Comparison of ENCODE assay signal across 19 cellular contexts in the genomic region with DNA sequence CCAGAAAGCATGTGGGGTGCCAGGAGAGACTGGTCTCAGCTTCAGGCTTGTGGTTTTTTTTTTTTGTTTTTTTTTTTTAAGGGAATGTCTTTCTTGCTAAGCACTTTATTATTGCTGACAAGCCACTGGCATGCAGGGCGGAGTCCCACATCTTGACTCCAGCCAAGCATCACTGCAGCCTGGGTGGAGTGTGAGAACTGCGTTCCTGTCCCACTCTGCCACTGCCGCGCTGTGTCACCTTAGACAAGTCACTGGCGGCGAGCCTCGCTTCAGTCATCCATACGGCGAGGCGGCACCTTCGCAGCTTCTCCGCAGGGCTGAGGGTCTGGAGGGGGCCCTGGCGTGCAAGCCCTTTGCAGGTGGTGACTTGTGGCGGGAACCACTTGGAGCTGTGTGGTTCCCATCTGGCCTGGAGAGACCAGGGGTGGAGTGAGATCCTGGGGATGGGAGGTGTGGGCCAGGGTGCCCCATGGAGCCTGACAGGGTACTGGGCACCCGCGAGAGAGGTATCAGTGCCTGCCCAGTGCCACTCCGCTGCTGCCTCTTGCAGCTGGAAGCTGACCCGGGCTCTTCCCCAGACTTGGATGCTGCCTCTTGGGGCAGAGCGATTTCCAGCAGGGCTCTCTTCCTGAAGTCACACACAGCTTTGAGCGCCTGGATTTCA.
DNase-seq lines count a peak whose midpoint lies in the region; TF ChIP-seq lines count a peak whose summit lies in the region.
"Had no signal": no experiment of that assay in that cellular context is flagged by ENCODE, and none has a peak within 500 bp of the region (broad histone marks: within the 10 kb centered on the region; RNA-seq: fewer than 3 reads in every experiment).

No MANE protein-coding gene starts in this region.

- H3K36me3 Mint-ChIP-seq in MCF 10A (ENCODE audit: insufficient read depth, unreplicated experiment), result no peaks in the 10 kb centered on the region
- H3K36me3 Mint-ChIP-seq: naive B cell had no signal

- peak overlapping the region; percentile 40 for H3K9ac ChIP-seq in adipocyte (ENCODE audit: low read length)

- TF ChIP-seq CTCF in MCF 10A (IDR thresholded peaks at IDR 0.05; ENCODE audit: unreplicated experiment) (no peak), breast epithelium (IDR thresholded peaks at IDR 0.05) (no peak), fibroblast of the aortic adventitia (IDR thresholded peaks at IDR 0.05; ENCODE audit: insufficient read depth, low read length) (no peak), thyroid gland (IDR thresholded peaks at IDR 0.05) (no peak)

- H3K36me3 ChIP-seq in breast epithelium (no peaks in the 10 kb centered on the region), adipocyte (ENCODE audit: control insufficient read depth, insufficient read depth, low read length, severe bottlenecking) (no peaks in the 10 kb centered on the region), thyroid gland (no peaks in the 10 kb centered on the region)
- H3K36me3 ChIP-seq: HAP-1, heart right ventricle, left lung had no signal

- CTCF ChIA-PET in MCF 10A (lab: Yijun Ruan, JAX), result interaction anchor here (0.5 to 1.2 kb wide), 3 partner anchors 9 to 97 kb away, joined by 3 to 4 read pairs (median 3); no protein-coding TSS in a partner anchor

- no peaks in the 10 kb centered on the region for H3K27me3 ChIP-seq in breast epithelium
- no peaks in the 10 kb centered on the region for H3K27me3 ChIP-seq in adipocyte (replicated peaks; ENCODE audit: control insufficient read depth, insufficient read depth, low read length)
- no peaks in the 10 kb centered on the region for H3K27me3 ChIP-seq in thyroid gland
- H3K27me3 ChIP-seq: heart right ventricle had no signal

- WGBS in thyroid gland, 2 donors, result 71 to 81% methylated on average over 16 of the region's 20 CpGs

- H3K4me1 ChIP-seq in breast epithelium (peaks cover 8 to 9% of the 10 kb centered on the region in 2 donors), adipocyte (ENCODE audit: control insufficient read depth, insufficient read depth, low read length) (peaks cover 44% of the 10 kb centered on the region), thyroid gland (peaks cover 46 to 67% of the 10 kb centered on the region in 2 donors)

- H3K9me3 Mint-ChIP-seq in MCF 10A (ENCODE audit: unreplicated experiment), result no peaks in the 10 kb centered on the region

- H3K4me3 ChIP-seq in breast epithelium, result no peak overlapping the region
- H3K4me3 ChIP-seq in adipocyte (ENCODE audit: low read length), result no peak overlapping the region
- H3K4me3 ChIP-seq in fibroblast of the aortic adventitia (ENCODE audit: low read depth, low read length), result no peak overlapping the region
- no peak overlapping the region for H3K4me3 ChIP-seq in thyroid gland (replicated peaks in 1 of 3)
- H3K4me3 ChIP-seq: HAP-1, heart right ventricle, left lung had no signal

- no peaks in the 10 kb centered on the region for H3K27me3 Mint-ChIP-seq in MCF 10A (ENCODE audit: insufficient read depth, unreplicated experiment)

- TF ChIP-seq POLR2A in breast epithelium (IDR thresholded peaks at IDR 0.05) (no peak), thyroid gland (IDR thresholded peaks at IDR 0.05) (no peak)

- intact Hi-C loops in MCF 10A (cut with micrococcal nuclease), result no loop called here
- intact Hi-C loops in breast epithelium (cut with DNase I; ENCODE audit: low total_unique reads), result no loop called here
- intact Hi-C loops in thyroid gland (cut with DNase I), result no loop called here

- POLR2A ChIA-PET in MCF 10A (lab: Yijun Ruan, JAX), result no interaction called here

- no peak overlapping the region for H3K27ac ChIP-seq in breast epithelium
- H3K27ac ChIP-seq in thyroid gland, result peak overlapping the region in 1 of 3 donors; percentile 83
- H3K27ac ChIP-seq: 22Rv1, heart right ventricle, left lung had no signal

- no peak overlapping the region for H3K27ac Mint-ChIP-seq in MCF 10A (ENCODE audit: low read depth, unreplicated experiment)
- H3K27ac Mint-ChIP-seq: activated T-cell treated with anti-CD3 and anti-CD28 coated beads, Interleukin-2, amount 50 U/mL, for 72 hours; naive B cell; T-helper 2 cell treated with Interferon-gamma antibody and Interleukin-4, amounts not matched to agents 5 μg/mL and 100 μg/mL, for 36 hours had no signal

- no peaks in the 10 kb centered on the region for H3K4me1 Mint-ChIP-seq in MCF 10A (ENCODE audit: insufficient read depth, unreplicated experiment)
- H3K4me1 Mint-ChIP-seq: naive B cell had no signal

- H3K9me3 ChIP-seq in breast epithelium (no peaks in the 10 kb centered on the region), adipocyte (ENCODE audit: control insufficient read depth, low read length) (no peaks in the 10 kb centered on the region), thyroid gland (no peaks in the 10 kb centered on the region)
- H3K9me3 ChIP-seq: HAP-1, heart right ventricle, left lung had no signal

- H3K4me3 Mint-ChIP-seq in MCF 10A (ENCODE audit: unreplicated experiment), result no peak overlapping the region
- H3K4me3 Mint-ChIP-seq: activated T-cell treated with anti-CD3 and anti-CD28 coated beads, Interleukin-2, amount 50 U/mL, for 72 hours; naive B cell; T-helper 2 cell treated with Interferon-gamma antibody and Interleukin-4, amounts not matched to agents 5 μg/mL and 100 μg/mL, for 36 hours had no signal

- DNase-seq in MCF 10A (ENCODE audit: unreplicated experiment) (peak; percentile 32), breast epithelium (ENCODE audit: low spot score in 2 of 2) (no peak), adipocyte (ENCODE audit: low read depth) (peak; percentile 62), fibroblast of the aortic adventitia (ENCODE audit: low read depth) (peak; percentile 70), thyroid gland (peak; percentile 74 to 78), NCI-H510A treated with DMSO at 0.1 percent for 48 hours (lab: John Stamatoyannopoulos, UW) (no peak), COR-L47 (lab: John Stamatoyannopoulos, UW) (no peak), NCI-H1694 (lab: John Stamatoyannopoulos, UW) (no peak)
- DNase-seq: activated CD4-positive, alpha-beta T cell treated with anti-CD3 and anti-CD28 coated beads for 48 hours; activated T-cell treated with anti-CD3 and anti-CD28 coated beads, Interleukin-2, amount 50 U/mL, for 72 hours; naive B cell; NCI-H2081; NCI-H526 treated with DMSO at 0.1 percent for 48 hours; stimulated activated CD4-positive, alpha-beta T cell treated with anti-CD3 and anti-CD28 coated beads, Interleukin-4, amount 100 ng/mL, for 1 hour had no signal

- BruUV-seq in MCF 10A (replicated peaks; lab: Mats Ljungman, UMichigan), result no TSS peak

Comparison
In these comparisons a context has a peak if more than half of its experiments do, and no peak if none do; other contexts are left out.
1. DNase-seq: peak in MCF 10A (single experiment), adipocyte (single experiment), fibroblast of the aortic adventitia (single experiment) and thyroid gland (2 of 2); none in breast epithelium (0 of 2), NCI-H510A treated with DMSO at 0.1 percent for 48 hours (single experiment), COR-L47 (single experiment) and NCI-H1694 (single experiment).